9 cellular contexts compared by ENCODE assay signal in the genomic region with DNA sequence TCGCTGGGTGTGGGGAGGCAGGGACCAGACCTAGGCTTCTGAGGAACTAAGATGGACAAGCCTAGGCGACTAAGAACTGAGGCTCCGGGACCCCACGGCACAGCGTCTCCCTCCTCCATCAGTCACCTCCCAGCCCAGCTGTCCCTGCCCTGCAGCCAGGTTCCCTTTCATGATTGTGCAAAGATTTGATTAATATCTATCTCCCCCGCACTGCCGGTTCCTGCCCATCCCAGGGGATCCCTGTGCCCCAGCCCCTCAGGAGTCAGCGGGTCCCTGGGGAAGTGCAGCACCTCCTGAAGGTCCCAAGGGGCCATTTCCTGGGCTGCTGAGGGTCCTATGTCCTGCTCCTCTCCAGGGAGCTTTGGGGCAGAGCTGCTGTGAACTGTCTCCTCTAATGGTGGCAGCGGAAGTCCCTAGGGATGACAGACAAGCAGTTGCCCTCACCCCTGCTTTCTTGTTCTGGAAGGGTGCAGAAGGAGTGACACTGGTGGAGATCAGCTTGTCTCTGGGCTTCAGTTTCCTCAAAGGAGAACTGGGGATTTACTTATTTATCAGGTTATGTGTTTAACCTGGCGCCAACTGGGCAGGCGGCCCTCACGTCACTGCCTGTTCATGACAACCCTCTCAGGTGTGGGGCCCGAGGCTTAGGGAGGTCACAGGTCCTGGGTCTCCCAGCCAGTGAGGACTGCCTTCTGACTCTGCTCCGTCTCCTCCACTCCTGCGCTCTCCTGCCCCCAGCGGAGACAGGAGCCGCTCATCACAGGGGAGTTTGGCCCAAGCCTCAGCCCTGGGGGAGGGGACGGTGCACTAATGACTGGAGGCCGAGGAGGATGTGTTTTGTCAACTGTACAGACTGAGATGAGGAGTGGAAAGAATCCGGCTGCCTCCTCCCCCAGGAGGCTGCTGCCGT. TPM values are rescaled to one million over a fixed set of nuclear protein-coding genes. Genes with fewer than 3 reads are reported as not detected.
A peak's percentile ranks its signal among the peaks of the same experiment; 100 is the strongest.
DNase-seq lines count a peak whose midpoint lies in the region; ATAC-seq and TF ChIP-seq lines count a peak whose summit lies in the region.
"Had no signal": no experiment of that assay in that cellular context is flagged by ENCODE, and none has a peak within 500 bp of the region (broad histone marks: within the 10 kb centered on the region; RNA-seq: fewer than 3 reads in every experiment).

No MANE protein-coding gene starts in this region.

- ATAC-seq in Right ventricle myocardium inferior: peak; percentile 41
- no peak for ATAC-seq in HG02678 (IDR thresholded peaks at IDR 0.05; ENCODE audit: unreplicated experiment)
- no peak for ATAC-seq in activated CD8-positive, alpha-beta memory T cell treated with anti-CD3 and anti-CD28 coated beads, Interleukin-2, amount 10 ng/mL, durations not matched to agents 7 days and 5 days

- H3K27me3 ChIP-seq in right atrium auricular region: no peaks in the 10 kb centered on the region

- TF ChIP-seq CTCF in right atrium auricular region (IDR thresholded peaks at IDR 0.05) (no peak), RWPE1 (conservative IDR thresholded peaks at IDR 0.05; ENCODE audit: low read depth) (0 out of 2 replicates have a peak, but pooled peaks have one; percentile 10)

- no peak overlapping the region for H3K27ac Mint-ChIP-seq in activated CD8-positive, alpha-beta memory T cell treated with anti-CD3 and anti-CD28 coated beads, Interleukin-2, amount 10 ng/mL, durations not matched to agents 7 days and 5 days

- H3K36me3 ChIP-seq in right atrium auricular region: no peaks in the 10 kb centered on the region

- no peaks in the 10 kb centered on the region for H3K9me3 Mint-ChIP-seq in activated CD8-positive, alpha-beta memory T cell treated with anti-CD3 and anti-CD28 coated beads, Interleukin-2, amount 10 ng/mL, durations not matched to agents 7 days and 5 days (ENCODE audit: low read depth)

- H3K27me3 Mint-ChIP-seq in activated CD8-positive, alpha-beta memory T cell treated with anti-CD3 and anti-CD28 coated beads, Interleukin-2, amount 10 ng/mL, durations not matched to agents 7 days and 5 days: peaks cover 46% of the 10 kb centered on the region

- POLR2A ChIA-PET in RWPE1 (lab: Yijun Ruan, JAX; ENCODE audit: low non-redundant PET): interaction anchor here (0.6 kb wide), 1 partner anchor 11 kb away, joined by 3 read pairs; no protein-coding TSS in a partner anchor

- H3K4me1 ChIP-seq in right atrium auricular region: peaks cover 0 to 30% of the 10 kb centered on the region in 2 donors

- H3K4me3 ChIP-seq in right atrium auricular region: no peak overlapping the region

- H3K4me3 Mint-ChIP-seq in activated CD8-positive, alpha-beta memory T cell treated with anti-CD3 and anti-CD28 coated beads, Interleukin-2, amount 10 ng/mL, durations not matched to agents 7 days and 5 days: no peak overlapping the region

- DNase-seq in Right ventricle myocardium inferior (ENCODE audit: missing footprints): no peak
- DNase-seq in right atrium auricular region (ENCODE audit: low spot score): no peak
- peak; percentile 49 for DNase-seq in RWPE1 (ENCODE audit: low spot score)
- DNase-seq in hepatic stellate cell (ENCODE audit: low spot score): peak; percentile 83
- no peak for DNase-seq in ureter (ENCODE audit: low spot score)
- no peak for DNase-seq in activated CD8-positive, alpha-beta memory T cell treated with anti-CD3 and anti-CD28 coated beads, Interleukin-2, amount 10 ng/mL, durations not matched to agents 7 days and 5 days
- no peak for DNase-seq in posterior vena cava (ENCODE audit: low spot score)
- DNase-seq: effector memory CD4-positive, alpha-beta T cell had no signal

- CTCF ChIA-PET in RWPE1 (lab: Yijun Ruan, JAX): interaction anchor here (0.8 to 1.4 kb wide), 2 partner anchors 35 to 77 kb away, joined by 4 to 6 read pairs; no protein-coding TSS in a partner anchor
- CTCF ChIA-PET in activated CD8-positive, alpha-beta memory T cell treated with anti-CD3 and anti-CD28 coated beads, Interleukin-2, amount 10 ng/mL, durations not matched to agents 7 days and 5 days (lab: Charles Lee): interaction anchor here (0.6 to 1.5 kb wide), 4 partner anchors 12 to 332 kb away, joined by 3 read pairs; no protein-coding TSS in a partner anchor

- H3K4me1 Mint-ChIP-seq in activated CD8-positive, alpha-beta memory T cell treated with anti-CD3 and anti-CD28 coated beads, Interleukin-2, amount 10 ng/mL, durations not matched to agents 7 days and 5 days: peaks cover 25% of the 10 kb centered on the region

- no peaks in the 10 kb centered on the region for H3K36me3 Mint-ChIP-seq in activated CD8-positive, alpha-beta memory T cell treated with anti-CD3 and anti-CD28 coated beads, Interleukin-2, amount 10 ng/mL, durations not matched to agents 7 days and 5 days

- no peaks in the 10 kb centered on the region for H3K9me3 ChIP-seq in right atrium auricular region

- H3K27ac ChIP-seq in right atrium auricular region (no peak overlapping the region), RWPE1 (peak overlapping the region; percentile 99)

- intact Hi-C loops in Right ventricle myocardium inferior (cut with DNase I): no loop called here
- intact Hi-C loops in posterior vena cava (cut with DNase I): no loop called here

RNA-seq across cellular contexts. Expression of a gene that starts 1.9 kb away (rescaled TPM):
- 0.95 TPM for total RNA-seq in Right ventricle myocardium inferior
- 1 to 10 TPM in 1 of 2 donors, under 1 TPM in 1; 0.79 to 1.4 TPM for total RNA-seq in right atrium auricular region
- 33.6 TPM for total RNA-seq in ureter
- under 1 TPM; 0.23 to 0.41 TPM for total RNA-seq in activated CD8-positive, alpha-beta memory T cell treated with anti-CD3 and anti-CD28 coated beads, Interleukin-2, amount 10 ng/mL, durations not matched to agents 7 days and 5 days
- total RNA-seq in posterior vena cava: 1 to 10 TPM in 1 of 2 donors, under 1 TPM in 1; 0.83 to 1.0 TPM

RNA-seq across cellular contexts. Expression of a gene that starts 46.6 kb away (rescaled TPM):
- 25.8 TPM for total RNA-seq in Right ventricle myocardium inferior
- 10 to 100 TPM; 18.8 to 40.7 TPM for total RNA-seq in right atrium auricular region
- 34.3 TPM for total RNA-seq in ureter
- total RNA-seq in activated CD8-positive, alpha-beta memory T cell treated with anti-CD3 and anti-CD28 coated beads, Interleukin-2, amount 10 ng/mL, durations not matched to agents 7 days and 5 days: 10 to 100 TPM; 32.2 to 33.9 TPM
- 10 to 100 TPM; 17.4 to 19.4 TPM for total RNA-seq in posterior vena cava

RNA-seq across cellular contexts. Expression of a gene that starts 46.7 kb away (rescaled TPM):
- total RNA-seq in Right ventricle myocardium inferior (2,129 TPM), right atrium auricular region (1,000 to 10,000 TPM; 1,383 to 1,567 TPM), ureter (485 TPM), posterior vena cava (100 to 1,000 TPM; 273 to 322 TPM)
- 100 to 1,000 TPM; 422 to 473 TPM for total RNA-seq in activated CD8-positive, alpha-beta memory T cell treated with anti-CD3 and anti-CD28 coated beads, Interleukin-2, amount 10 ng/mL, durations not matched to agents 7 days and 5 days

Comparison
In these comparisons a context has a peak if more than half of its experiments do, and no peak if none do; other contexts are left out.
1. DNase-seq: peak in RWPE1 (single experiment) and hepatic stellate cell (single experiment); none in Right ventricle myocardium inferior (single experiment), right atrium auricular region (single experiment), ureter (single experiment), activated CD8-positive, alpha-beta memory T cell treated with anti-CD3 and anti-CD28 coated beads, Interleukin-2, amount 10 ng/mL, durations not matched to agents 7 days and 5 days (single experiment) and posterior vena cava (single experiment).
2. RNA of a gene that starts 1.9 kb away (total RNA-seq): 33.6 TPM in ureter (single experiment); 0.79 to 1.4 TPM in right atrium auricular region, 0.83 to 1.0 TPM in posterior vena cava, 0.95 TPM in Right ventricle myocardium inferior (single experiment) and 0.23 to 0.41 TPM in activated CD8-positive, alpha-beta memory T cell treated with anti-CD3 and anti-CD28 coated beads, Interleukin-2, amount 10 ng/mL, durations not matched to agents 7 days and 5 days; every median in the first group is over 10 times any median in the second.